ENCODE assay signal across 1 cellular context in genomic region chr17:18862011-18862410, GRCh38.
TF ChIP-seq lines count a peak whose summit lies in the region.

No MANE protein-coding gene starts in this region.

TF ChIP-seq in GM12878, 131 proteins besides CTCF, POLR2A, EP300 and RAD21 (continued from another document):
- TF ChIP-seq, protein P1, sequence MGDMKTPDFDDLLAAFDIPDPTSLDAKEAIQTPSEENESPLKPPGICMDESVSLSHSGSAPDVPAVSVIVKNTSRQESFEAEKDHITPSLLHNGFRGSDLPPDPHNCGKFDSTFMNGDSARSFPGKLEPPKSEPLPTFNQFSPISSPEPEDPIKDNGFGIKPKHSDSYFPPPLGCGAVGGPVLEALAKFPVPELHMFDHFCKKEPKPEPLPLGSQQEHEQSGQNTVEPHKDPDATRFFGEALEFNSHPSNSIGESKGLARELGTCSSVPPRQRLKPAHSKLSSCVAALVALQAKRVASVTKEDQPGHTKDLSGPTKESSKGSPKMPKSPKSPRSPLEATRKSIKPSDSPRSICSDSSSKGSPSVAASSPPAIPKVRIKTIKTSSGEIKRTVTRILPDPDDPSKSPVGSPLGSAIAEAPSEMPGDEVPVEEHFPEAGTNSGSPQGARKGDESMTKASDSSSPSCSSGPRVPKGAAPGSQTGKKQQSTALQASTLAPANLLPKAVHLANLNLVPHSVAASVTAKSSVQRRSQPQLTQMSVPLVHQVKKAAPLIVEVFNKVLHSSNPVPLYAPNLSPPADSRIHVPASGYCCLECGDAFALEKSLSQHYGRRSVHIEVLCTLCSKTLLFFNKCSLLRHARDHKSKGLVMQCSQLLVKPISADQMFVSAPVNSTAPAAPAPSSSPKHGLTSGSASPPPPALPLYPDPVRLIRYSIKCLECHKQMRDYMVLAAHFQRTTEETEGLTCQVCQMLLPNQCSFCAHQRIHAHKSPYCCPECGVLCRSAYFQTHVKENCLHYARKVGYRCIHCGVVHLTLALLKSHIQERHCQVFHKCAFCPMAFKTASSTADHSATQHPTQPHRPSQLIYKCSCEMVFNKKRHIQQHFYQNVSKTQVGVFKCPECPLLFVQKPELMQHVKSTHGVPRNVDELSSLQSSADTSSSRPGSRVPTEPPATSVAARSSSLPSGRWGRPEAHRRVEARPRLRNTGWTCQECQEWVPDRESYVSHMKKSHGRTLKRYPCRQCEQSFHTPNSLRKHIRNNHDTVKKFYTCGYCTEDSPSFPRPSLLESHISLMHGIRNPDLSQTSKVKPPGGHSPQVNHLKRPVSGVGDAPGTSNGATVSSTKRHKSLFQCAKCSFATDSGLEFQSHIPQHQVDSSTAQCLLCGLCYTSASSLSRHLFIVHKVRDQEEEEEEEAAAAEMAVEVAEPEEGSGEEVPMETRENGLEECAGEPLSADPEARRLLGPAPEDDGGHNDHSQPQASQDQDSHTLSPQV (IDR thresholded peaks at IDR 0.05) = no peak
- TF ChIP-seq ETV6 (conservative IDR thresholded peaks at IDR 0.05 in 1 of 2, IDR thresholded peaks at IDR 0.05 in 1 of 2; ENCODE audit: borderline replicate concordance in 1 of 2, low read depth in 1 of 2) (no peak), BRCA1 (IDR thresholded peaks at IDR 0.05; ENCODE audit: low read depth, low read length) (no peak), IKZF2 (IDR thresholded peaks at IDR 0.05) (no peak), ZNF622 (IDR thresholded peaks at IDR 0.05) (no peak), DPF2 (IDR thresholded peaks at IDR 0.05) (no peak), GATAD2B (conservative IDR thresholded peaks at IDR 0.05; ENCODE audit: low read depth) (no peak)
